1 cellular context compared by ENCODE assay signal in the genomic region with DNA sequence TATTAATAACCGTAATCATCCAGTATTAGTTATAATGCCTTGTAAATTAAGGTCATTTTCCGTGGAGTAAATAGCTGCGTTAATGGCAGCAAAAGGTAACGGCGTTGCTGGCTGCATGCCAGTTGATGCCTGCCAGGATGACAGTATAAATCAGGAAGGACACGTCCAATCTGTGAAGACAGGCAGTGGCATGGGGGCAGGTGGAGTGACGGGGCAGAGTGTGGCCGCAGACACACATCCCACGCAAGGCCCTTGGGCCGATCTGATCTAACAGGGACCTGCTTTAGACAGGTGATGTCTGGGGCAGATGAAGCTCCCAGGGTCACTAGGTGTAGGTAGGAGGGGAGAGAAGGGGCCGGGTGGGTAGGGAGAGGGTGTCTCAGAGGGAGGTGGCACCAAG.
TF ChIP-seq lines count a peak whose summit lies in the region.

No MANE protein-coding gene starts in this region.

TF ChIP-seq in K562, 482 proteins besides CTCF, POLR2A, EP300 and RAD21:
- no peak for TF ChIP-seq GTF3C2 (IDR thresholded peaks at IDR 0.05; ENCODE audit: borderline replicate concordance, extremely low read depth, insufficient read length)
- TF ChIP-seq NFE2L1 (tag; IDR thresholded peaks at IDR 0.05; ENCODE audit: borderline replicate concordance, low read depth), result no peak
- TF ChIP-seq NFIC (IDR thresholded peaks at IDR 0.05), result peak; percentile 58; the same call in 1 of the 2 replicates
- TF ChIP-seq RBM14 (IDR thresholded peaks at IDR 0.05; ENCODE audit: borderline replicate concordance, insufficient read depth, low read depth, low read length), result no peak
